ENCODE assay signal across 11 cellular contexts in genomic region chr22:35306350-35306967, GRCh38. TPM values are rescaled to one million over a fixed set of nuclear protein-coding genes. Genes with fewer than 3 reads are reported as not detected.
DNase-seq lines count a peak whose midpoint lies in the region; ATAC-seq, FAIRE-seq and TF ChIP-seq lines count a peak whose summit lies in the region.
"Had no signal": no experiment of that assay in that cellular context is flagged by ENCODE, and none has a peak within 500 bp of the region (broad histone marks: within the 10 kb centered on the region; RNA-seq: fewer than 3 reads in every experiment).

No MANE protein-coding gene starts in this region.

- peak overlapping the region; percentile 27 for H3K4me3 Mint-ChIP-seq in activated naive CD4-positive, alpha-beta T cell treated with anti-CD3 and anti-CD28 coated beads, Interleukin-2, amount 50 U/mL, for 24 hours
- H3K4me3 Mint-ChIP-seq in activated T-helper 17 cell treated with anti-CD3 and anti-CD28 coated beads, Interleukin-2, amount 50 U/mL, for 72 hours, result peak overlapping the region; percentile 49
- no peak overlapping the region for H3K4me3 Mint-ChIP-seq in stimulated activated effector memory CD8-positive, alpha-beta T cell treated with anti-CD3 and anti-CD28 coated beads, Interleukin-12 subunit alpha, Interleukin-12 subunit beta, amount 100 ng/mL, for 72 hours

- H3K27ac Mint-ChIP-seq in activated naive CD4-positive, alpha-beta T cell treated with anti-CD3 and anti-CD28 coated beads, Interleukin-2, amount 50 U/mL, for 24 hours, result peak overlapping the region; percentile 84
- peak overlapping the region; percentile 48 for H3K27ac Mint-ChIP-seq in activated T-helper 17 cell treated with anti-CD3 and anti-CD28 coated beads, Interleukin-2, amount 50 U/mL, for 72 hours
- peak overlapping the region; percentile 52 for H3K27ac Mint-ChIP-seq in stimulated activated effector memory CD8-positive, alpha-beta T cell treated with anti-CD3 and anti-CD28 coated beads, Interleukin-12 subunit alpha, Interleukin-12 subunit beta, amount 100 ng/mL, for 72 hours

- H3K27me3 Mint-ChIP-seq in activated naive CD4-positive, alpha-beta T cell treated with anti-CD3 and anti-CD28 coated beads, Interleukin-2, amount 50 U/mL, for 24 hours, result no peaks in the 10 kb centered on the region
- H3K27me3 Mint-ChIP-seq in activated T-helper 17 cell treated with anti-CD3 and anti-CD28 coated beads, Interleukin-2, amount 50 U/mL, for 72 hours, result no peaks in the 10 kb centered on the region

- H3K27ac ChIP-seq in lung (ENCODE audit: low read depth in 1 of 2, low read length in 1 of 2), result peak overlapping the region; percentile 27 to 52
- H3K27ac ChIP-seq: colonic mucosa, thyroid gland had no signal

- DNase-seq in activated naive CD4-positive, alpha-beta T cell (lab: John Stamatoyannopoulos, UW), result no peak
- DNase-seq in lung (ENCODE audit: low spot score), result no peak
- no peak for DNase-seq in stimulated activated effector memory CD8-positive, alpha-beta T cell treated with anti-CD3 and anti-CD28 coated beads, Interleukin-12 subunit alpha, Interleukin-12 subunit beta, amount 100 ng/mL, for 72 hours (ENCODE audit: low spot score in 2 of 2)
- no peak for DNase-seq in HTR-8/SVneo (ENCODE audit: insufficient read length, low spot score)
- no peak for DNase-seq in NCI-H82 treated with DMSO at 0.1 percent for 48 hours (lab: John Stamatoyannopoulos, UW; ENCODE audit: unreplicated experiment)
- no peak for DNase-seq in glomerular visceral epithelial cell (ENCODE audit: extremely low spot score)
- DNase-seq: colonic mucosa, NCI-H526 treated with DMSO at 0.1 percent for 48 hours, thyroid gland had no signal

- H3K4me3 ChIP-seq in lung, result no peak overlapping the region
- H3K4me3 ChIP-seq: colonic mucosa, thyroid gland had no signal

- H3K36me3 Mint-ChIP-seq in activated naive CD4-positive, alpha-beta T cell treated with anti-CD3 and anti-CD28 coated beads, Interleukin-2, amount 50 U/mL, for 24 hours, result peaks cover 3% of the 10 kb centered on the region
- peaks cover 15% of the 10 kb centered on the region for H3K36me3 Mint-ChIP-seq in activated T-helper 17 cell treated with anti-CD3 and anti-CD28 coated beads, Interleukin-2, amount 50 U/mL, for 72 hours (ENCODE audit: low read depth)
- peaks cover 4% of the 10 kb centered on the region for H3K36me3 Mint-ChIP-seq in stimulated activated effector memory CD8-positive, alpha-beta T cell treated with anti-CD3 and anti-CD28 coated beads, Interleukin-12 subunit alpha, Interleukin-12 subunit beta, amount 100 ng/mL, for 72 hours

- peaks cover 0 to 8% of the 10 kb centered on the region in 2 donors for H3K36me3 ChIP-seq in lung (ENCODE audit: control insufficient read depth in 2 of 2, insufficient read depth in 2 of 2, low read length in 2 of 2)
- H3K36me3 ChIP-seq: colonic mucosa, thyroid gland had no signal

- peaks cover 8 to 18% of the 10 kb centered on the region in 2 donors for H3K4me1 ChIP-seq in lung (ENCODE audit: control insufficient read depth in 2 of 2, insufficient read depth in 2 of 2, low read length in 2 of 2)

- WGBS in lung, 2 donors, result 45 to 52% methylated on average over 4 of the region's 4 CpGs

- no peak for ATAC-seq in activated T-helper 17 cell treated with anti-CD3 and anti-CD28 coated beads, Interleukin-2, amount 50 U/mL, for 72 hours (replicated peaks)
- ATAC-seq in lung (ENCODE audit: insufficient read depth, low FRiP score), result no peak
- no peak for ATAC-seq in stimulated activated effector memory CD8-positive, alpha-beta T cell treated with anti-CD3 and anti-CD28 coated beads, Interleukin-12 subunit alpha, Interleukin-12 subunit beta, amount 100 ng/mL, for 72 hours

- H3K27me3 ChIP-seq in lung (ENCODE audit: control insufficient read depth, insufficient read depth), result no peaks in the 10 kb centered on the region
- H3K27me3 ChIP-seq: colonic mucosa, thyroid gland had no signal

- no peaks in the 10 kb centered on the region for H3K9me3 ChIP-seq in lung (ENCODE audit: control insufficient read depth in 2 of 2, insufficient read depth in 1 of 2, low read length in 1 of 2)
- H3K9me3 ChIP-seq: colonic mucosa, thyroid gland had no signal

- peaks cover 89% of the 10 kb centered on the region for H3K4me1 Mint-ChIP-seq in activated naive CD4-positive, alpha-beta T cell treated with anti-CD3 and anti-CD28 coated beads, Interleukin-2, amount 50 U/mL, for 24 hours
- H3K4me1 Mint-ChIP-seq in activated T-helper 17 cell treated with anti-CD3 and anti-CD28 coated beads, Interleukin-2, amount 50 U/mL, for 72 hours, result peaks cover 64% of the 10 kb centered on the region
- peaks cover 76% of the 10 kb centered on the region for H3K4me1 Mint-ChIP-seq in stimulated activated effector memory CD8-positive, alpha-beta T cell treated with anti-CD3 and anti-CD28 coated beads, Interleukin-12 subunit alpha, Interleukin-12 subunit beta, amount 100 ng/mL, for 72 hours

- no peak for FAIRE-seq in HTR-8/SVneo (lab: Jason Lieb, UNC)

- H3K9me3 Mint-ChIP-seq in activated naive CD4-positive, alpha-beta T cell treated with anti-CD3 and anti-CD28 coated beads, Interleukin-2, amount 50 U/mL, for 24 hours, result no peaks in the 10 kb centered on the region
- H3K9me3 Mint-ChIP-seq in activated T-helper 17 cell treated with anti-CD3 and anti-CD28 coated beads, Interleukin-2, amount 50 U/mL, for 72 hours, result no peaks in the 10 kb centered on the region
- no peaks in the 10 kb centered on the region for H3K9me3 Mint-ChIP-seq in stimulated activated effector memory CD8-positive, alpha-beta T cell treated with anti-CD3 and anti-CD28 coated beads, Interleukin-12 subunit alpha, Interleukin-12 subunit beta, amount 100 ng/mL, for 72 hours

- TF ChIP-seq CTCF in lung (IDR thresholded peaks at IDR 0.05; ENCODE audit: control extremely low read depth, extremely low read depth), result no peak

RNA-seq across cellular contexts. Expression of gene TOM1, which starts 6.8 kb away (rescaled TPM):
- total RNA-seq in activated T-helper 17 cell treated with anti-CD3 and anti-CD28 coated beads, Interleukin-2, amount 50 U/mL, for 72 hours, result 10 to 100 TPM; 21.5 to 60.0 TPM
- 10 to 100 TPM; 53.4 to 80.8 TPM for total RNA-seq in lung
- 100 to 1,000 TPM in 1 of 2 donors, 10 to 100 TPM in 1; 64.4 to 131 TPM for polyA plus RNA-seq in lung

RNA-seq across cellular contexts. Expression of gene HMGXB4, which starts 49.2 kb away (rescaled TPM):
- 10 to 100 TPM; 35.3 to 36.9 TPM for total RNA-seq in activated T-helper 17 cell treated with anti-CD3 and anti-CD28 coated beads, Interleukin-2, amount 50 U/mL, for 72 hours
- 10 to 100 TPM; 14.7 to 24.5 TPM for total RNA-seq in lung
- 1 to 10 TPM; 7.6 to 10.0 TPM for polyA plus RNA-seq in lung
